Comparison of ENCODE assay signal across 1 cellular context in genomic region chr3:46372492-46373359, GRCh38.
A peak's percentile ranks its signal among the peaks of the same experiment; 100 is the strongest.
TF ChIP-seq lines count a peak whose summit lies in the region.

No MANE protein-coding gene starts in this region.

TF ChIP-seq in HepG2, 621 proteins besides CTCF, POLR2A, EP300 and RAD21:
- no peak for TF ChIP-seq ZNF546 (CRISPR knock-in tag; conservative IDR thresholded peaks at IDR 0.05)
- TF ChIP-seq ZNF552 (CRISPR knock-in tag; IDR thresholded peaks at IDR 0.05; ENCODE audit: borderline replicate concordance), result no peak
- TF ChIP-seq, protein P1, sequence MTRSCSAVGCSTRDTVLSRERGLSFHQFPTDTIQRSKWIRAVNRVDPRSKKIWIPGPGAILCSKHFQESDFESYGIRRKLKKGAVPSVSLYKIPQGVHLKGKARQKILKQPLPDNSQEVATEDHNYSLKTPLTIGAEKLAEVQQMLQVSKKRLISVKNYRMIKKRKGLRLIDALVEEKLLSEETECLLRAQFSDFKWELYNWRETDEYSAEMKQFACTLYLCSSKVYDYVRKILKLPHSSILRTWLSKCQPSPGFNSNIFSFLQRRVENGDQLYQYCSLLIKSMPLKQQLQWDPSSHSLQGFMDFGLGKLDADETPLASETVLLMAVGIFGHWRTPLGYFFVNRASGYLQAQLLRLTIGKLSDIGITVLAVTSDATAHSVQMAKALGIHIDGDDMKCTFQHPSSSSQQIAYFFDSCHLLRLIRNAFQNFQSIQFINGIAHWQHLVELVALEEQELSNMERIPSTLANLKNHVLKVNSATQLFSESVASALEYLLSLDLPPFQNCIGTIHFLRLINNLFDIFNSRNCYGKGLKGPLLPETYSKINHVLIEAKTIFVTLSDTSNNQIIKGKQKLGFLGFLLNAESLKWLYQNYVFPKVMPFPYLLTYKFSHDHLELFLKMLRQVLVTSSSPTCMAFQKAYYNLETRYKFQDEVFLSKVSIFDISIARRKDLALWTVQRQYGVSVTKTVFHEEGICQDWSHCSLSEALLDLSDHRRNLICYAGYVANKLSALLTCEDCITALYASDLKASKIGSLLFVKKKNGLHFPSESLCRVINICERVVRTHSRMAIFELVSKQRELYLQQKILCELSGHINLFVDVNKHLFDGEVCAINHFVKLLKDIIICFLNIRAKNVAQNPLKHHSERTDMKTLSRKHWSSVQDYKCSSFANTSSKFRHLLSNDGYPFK (CRISPR knock-in tag; IDR thresholded peaks at IDR 0.05; ENCODE audit: borderline replicate concordance), result no peak
- no peak for TF ChIP-seq HMGA1 (CRISPR knock-in tag; conservative IDR thresholded peaks at IDR 0.05)
- TF ChIP-seq ZNF20 (CRISPR knock-in tag; IDR thresholded peaks at IDR 0.05), result no peak
- no peak for TF ChIP-seq FOXM1 (CRISPR knock-in tag; IDR thresholded peaks at IDR 0.05)
- TF ChIP-seq STAG1 (CRISPR knock-in tag; IDR thresholded peaks at IDR 0.05), result peak; percentile 46
- TF ChIP-seq, protein P2, sequence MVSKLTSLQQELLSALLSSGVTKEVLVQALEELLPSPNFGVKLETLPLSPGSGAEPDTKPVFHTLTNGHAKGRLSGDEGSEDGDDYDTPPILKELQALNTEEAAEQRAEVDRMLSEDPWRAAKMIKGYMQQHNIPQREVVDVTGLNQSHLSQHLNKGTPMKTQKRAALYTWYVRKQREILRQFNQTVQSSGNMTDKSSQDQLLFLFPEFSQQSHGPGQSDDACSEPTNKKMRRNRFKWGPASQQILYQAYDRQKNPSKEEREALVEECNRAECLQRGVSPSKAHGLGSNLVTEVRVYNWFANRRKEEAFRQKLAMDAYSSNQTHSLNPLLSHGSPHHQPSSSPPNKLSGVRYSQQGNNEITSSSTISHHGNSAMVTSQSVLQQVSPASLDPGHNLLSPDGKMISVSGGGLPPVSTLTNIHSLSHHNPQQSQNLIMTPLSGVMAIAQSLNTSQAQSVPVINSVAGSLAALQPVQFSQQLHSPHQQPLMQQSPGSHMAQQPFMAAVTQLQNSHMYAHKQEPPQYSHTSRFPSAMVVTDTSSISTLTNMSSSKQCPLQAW (CRISPR knock-in tag; IDR thresholded peaks at IDR 0.05), result no peak
